ENCODE assay signal across 1 cellular context in the genomic region with DNA sequence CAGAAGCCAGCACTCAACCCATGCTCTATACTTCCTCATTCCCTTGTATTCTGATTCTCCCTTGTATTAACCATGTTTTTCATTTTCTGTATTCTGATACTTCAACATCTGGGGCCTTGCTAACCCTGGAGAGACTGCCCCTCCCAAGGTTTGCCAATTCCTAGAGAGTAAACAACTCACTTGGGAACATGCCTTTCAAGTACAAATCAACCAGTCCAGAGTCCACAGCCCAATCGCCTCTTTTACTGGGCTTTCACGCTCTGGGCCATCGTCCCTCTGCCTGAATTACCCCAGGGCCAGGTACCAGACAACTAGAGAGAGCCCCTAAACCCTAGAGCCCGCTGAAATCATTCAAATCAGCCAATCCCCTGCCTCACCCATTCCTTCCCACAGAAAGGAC.
TF ChIP-seq lines count a peak whose summit lies in the region.

No MANE protein-coding gene starts in this region.

TF ChIP-seq in HepG2, 621 proteins besides CTCF, POLR2A, EP300 and RAD21 (continued from another document and continues in another):
- TF ChIP-seq DMTF1 (CRISPR knock-in tag; IDR thresholded peaks at IDR 0.05) (no peak), FOXJ3 (CRISPR knock-in tag; IDR thresholded peaks at IDR 0.05; ENCODE audit: borderline replicate concordance) (peak; percentile 77; the same call in 1 of the 2 replicates), JDP2 (CRISPR knock-in tag; IDR thresholded peaks at IDR 0.05; ENCODE audit: borderline replicate concordance) (no peak), ZNF3 (CRISPR knock-in tag; IDR thresholded peaks at IDR 0.05) (no peak), THYN1 (CRISPR knock-in tag; IDR thresholded peaks at IDR 0.05; ENCODE audit: borderline replicate concordance, low read depth) (no peak), ADNP (CRISPR knock-in tag; IDR thresholded peaks at IDR 0.05) (no peak), NCOR1 (IDR thresholded peaks at IDR 0.05; ENCODE audit: borderline replicate concordance, low read length) (peak; percentile 90; the same call in 1 of the 2 replicates), RFX5 (IDR thresholded peaks at IDR 0.05; ENCODE audit: low read depth, low read length) (no peak), ZNF274 (CRISPR knock-in tag; IDR thresholded peaks at IDR 0.05) (no peak), TRIM24 (CRISPR knock-in tag; IDR thresholded peaks at IDR 0.05) (no peak), STAG1 (CRISPR knock-in tag; IDR thresholded peaks at IDR 0.05) (no peak; the same call in 1 of the 2 replicates), ZNF264 (CRISPR knock-in tag; IDR thresholded peaks at IDR 0.05) (no peak), KDM5A (IDR thresholded peaks at IDR 0.05; ENCODE audit: borderline replicate concordance, low read length) (no peak), ZNF10 (CRISPR knock-in tag; IDR thresholded peaks at IDR 0.05; ENCODE audit: borderline replicate concordance, low read depth) (no peak), ZNF292 (CRISPR knock-in tag; IDR thresholded peaks at IDR 0.05; ENCODE audit: borderline replicate concordance, low read depth) (no peak), PLRG1 (conservative IDR thresholded peaks at IDR 0.05) (no peak), ZNF383 (CRISPR knock-in tag; IDR thresholded peaks at IDR 0.05; ENCODE audit: borderline replicate concordance) (no peak), ZNF550 (CRISPR knock-in tag; IDR thresholded peaks at IDR 0.05; ENCODE audit: borderline replicate concordance) (no peak), CENPX (CRISPR knock-in tag; IDR thresholded peaks at IDR 0.05) (no peak), ZNF713 (CRISPR knock-in tag; IDR thresholded peaks at IDR 0.05) (no peak), ZNF142 (CRISPR knock-in tag; IDR thresholded peaks at IDR 0.05) (no peak), ZBTB20 (CRISPR knock-in tag; IDR thresholded peaks at IDR 0.05; ENCODE audit: borderline replicate concordance, low read depth) (no peak), HOXA5 (CRISPR knock-in tag; IDR thresholded peaks at IDR 0.05) (no peak), TAF15 (IDR thresholded peaks at IDR 0.05; ENCODE audit: low read depth, low read length, poor library complexity, severe bottlenecking) (no peak), MBNL3 (CRISPR knock-in tag; conservative IDR thresholded peaks at IDR 0.05) (no peak), DR1 (CRISPR knock-in tag; IDR thresholded peaks at IDR 0.05) (no peak), ZMYM2 (CRISPR knock-in tag; IDR thresholded peaks at IDR 0.05) (no peak), NR3C1 (CRISPR knock-in tag; IDR thresholded peaks at IDR 0.05) (no peak), ZNF549 (CRISPR knock-in tag; IDR thresholded peaks at IDR 0.05) (no peak), MAFF (IDR thresholded peaks at IDR 0.05; ENCODE audit: low read depth, low read length) (no peak), ZNF720 (CRISPR knock-in tag; IDR thresholded peaks at IDR 0.05) (no peak), ZNF816 (CRISPR knock-in tag; IDR thresholded peaks at IDR 0.05; ENCODE audit: borderline replicate concordance) (no peak), LRRFIP1 (CRISPR knock-in tag; conservative IDR thresholded peaks at IDR 0.05) (no peak), POLR2G (IDR thresholded peaks at IDR 0.05; ENCODE audit: low read depth, low read length) (no peak), FOXM1 (CRISPR knock-in tag; IDR thresholded peaks at IDR 0.05) (no peak), SP1 (IDR thresholded peaks at IDR 0.05) (no peak), SP1 (CRISPR knock-in tag; IDR thresholded peaks at IDR 0.05) (no peak), MED13 (CRISPR knock-in tag; IDR thresholded peaks at IDR 0.05) (no peak), ZNF777 (CRISPR knock-in tag; IDR thresholded peaks at IDR 0.05) (no peak)
- TF ChIP-seq, protein P1, sequence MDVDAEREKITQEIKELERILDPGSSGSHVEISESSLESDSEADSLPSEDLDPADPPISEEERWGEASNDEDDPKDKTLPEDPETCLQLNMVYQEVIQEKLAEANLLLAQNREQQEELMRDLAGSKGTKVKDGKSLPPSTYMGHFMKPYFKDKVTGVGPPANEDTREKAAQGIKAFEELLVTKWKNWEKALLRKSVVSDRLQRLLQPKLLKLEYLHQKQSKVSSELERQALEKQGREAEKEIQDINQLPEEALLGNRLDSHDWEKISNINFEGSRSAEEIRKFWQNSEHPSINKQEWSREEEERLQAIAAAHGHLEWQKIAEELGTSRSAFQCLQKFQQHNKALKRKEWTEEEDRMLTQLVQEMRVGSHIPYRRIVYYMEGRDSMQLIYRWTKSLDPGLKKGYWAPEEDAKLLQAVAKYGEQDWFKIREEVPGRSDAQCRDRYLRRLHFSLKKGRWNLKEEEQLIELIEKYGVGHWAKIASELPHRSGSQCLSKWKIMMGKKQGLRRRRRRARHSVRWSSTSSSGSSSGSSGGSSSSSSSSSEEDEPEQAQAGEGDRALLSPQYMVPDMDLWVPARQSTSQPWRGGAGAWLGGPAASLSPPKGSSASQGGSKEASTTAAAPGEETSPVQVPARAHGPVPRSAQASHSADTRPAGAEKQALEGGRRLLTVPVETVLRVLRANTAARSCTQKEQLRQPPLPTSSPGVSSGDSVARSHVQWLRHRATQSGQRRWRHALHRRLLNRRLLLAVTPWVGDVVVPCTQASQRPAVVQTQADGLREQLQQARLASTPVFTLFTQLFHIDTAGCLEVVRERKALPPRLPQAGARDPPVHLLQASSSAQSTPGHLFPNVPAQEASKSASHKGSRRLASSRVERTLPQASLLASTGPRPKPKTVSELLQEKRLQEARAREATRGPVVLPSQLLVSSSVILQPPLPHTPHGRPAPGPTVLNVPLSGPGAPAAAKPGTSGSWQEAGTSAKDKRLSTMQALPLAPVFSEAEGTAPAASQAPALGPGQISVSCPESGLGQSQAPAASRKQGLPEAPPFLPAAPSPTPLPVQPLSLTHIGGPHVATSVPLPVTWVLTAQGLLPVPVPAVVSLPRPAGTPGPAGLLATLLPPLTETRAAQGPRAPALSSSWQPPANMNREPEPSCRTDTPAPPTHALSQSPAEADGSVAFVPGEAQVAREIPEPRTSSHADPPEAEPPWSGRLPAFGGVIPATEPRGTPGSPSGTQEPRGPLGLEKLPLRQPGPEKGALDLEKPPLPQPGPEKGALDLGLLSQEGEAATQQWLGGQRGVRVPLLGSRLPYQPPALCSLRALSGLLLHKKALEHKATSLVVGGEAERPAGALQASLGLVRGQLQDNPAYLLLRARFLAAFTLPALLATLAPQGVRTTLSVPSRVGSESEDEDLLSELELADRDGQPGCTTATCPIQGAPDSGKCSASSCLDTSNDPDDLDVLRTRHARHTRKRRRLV (CRISPR knock-in tag; IDR thresholded peaks at IDR 0.05), result no peak
- TF ChIP-seq, protein P2, sequence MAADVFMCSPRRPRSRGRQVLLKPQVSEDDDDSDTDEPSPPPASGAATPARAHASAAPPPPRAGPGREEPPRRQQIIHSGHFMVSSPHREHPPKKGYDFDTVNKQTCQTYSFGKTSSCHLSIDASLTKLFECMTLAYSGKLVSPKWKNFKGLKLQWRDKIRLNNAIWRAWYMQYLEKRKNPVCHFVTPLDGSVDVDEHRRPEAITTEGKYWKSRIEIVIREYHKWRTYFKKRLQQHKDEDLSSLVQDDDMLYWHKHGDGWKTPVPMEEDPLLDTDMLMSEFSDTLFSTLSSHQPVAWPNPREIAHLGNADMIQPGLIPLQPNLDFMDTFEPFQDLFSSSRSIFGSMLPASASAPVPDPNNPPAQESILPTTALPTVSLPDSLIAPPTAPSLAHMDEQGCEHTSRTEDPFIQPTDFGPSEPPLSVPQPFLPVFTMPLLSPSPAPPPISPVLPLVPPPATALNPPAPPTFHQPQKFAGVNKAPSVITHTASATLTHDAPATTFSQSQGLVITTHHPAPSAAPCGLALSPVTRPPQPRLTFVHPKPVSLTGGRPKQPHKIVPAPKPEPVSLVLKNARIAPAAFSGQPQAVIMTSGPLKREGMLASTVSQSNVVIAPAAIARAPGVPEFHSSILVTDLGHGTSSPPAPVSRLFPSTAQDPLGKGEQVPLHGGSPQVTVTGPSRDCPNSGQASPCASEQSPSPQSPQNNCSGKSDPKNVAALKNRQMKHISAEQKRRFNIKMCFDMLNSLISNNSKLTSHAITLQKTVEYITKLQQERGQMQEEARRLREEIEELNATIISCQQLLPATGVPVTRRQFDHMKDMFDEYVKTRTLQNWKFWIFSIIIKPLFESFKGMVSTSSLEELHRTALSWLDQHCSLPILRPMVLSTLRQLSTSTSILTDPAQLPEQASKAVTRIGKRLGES (CRISPR knock-in tag; IDR thresholded peaks at IDR 0.05; ENCODE audit: borderline replicate concordance), result no peak
- TF ChIP-seq, protein P3, sequence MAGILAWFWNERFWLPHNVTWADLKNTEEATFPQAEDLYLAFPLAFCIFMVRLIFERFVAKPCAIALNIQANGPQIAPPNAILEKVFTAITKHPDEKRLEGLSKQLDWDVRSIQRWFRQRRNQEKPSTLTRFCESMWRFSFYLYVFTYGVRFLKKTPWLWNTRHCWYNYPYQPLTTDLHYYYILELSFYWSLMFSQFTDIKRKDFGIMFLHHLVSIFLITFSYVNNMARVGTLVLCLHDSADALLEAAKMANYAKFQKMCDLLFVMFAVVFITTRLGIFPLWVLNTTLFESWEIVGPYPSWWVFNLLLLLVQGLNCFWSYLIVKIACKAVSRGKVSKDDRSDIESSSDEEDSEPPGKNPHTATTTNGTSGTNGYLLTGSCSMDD (CRISPR knock-in tag; IDR thresholded peaks at IDR 0.05), result no peak
